2 cellular contexts compared by ENCODE assay signal in the genomic region with DNA sequence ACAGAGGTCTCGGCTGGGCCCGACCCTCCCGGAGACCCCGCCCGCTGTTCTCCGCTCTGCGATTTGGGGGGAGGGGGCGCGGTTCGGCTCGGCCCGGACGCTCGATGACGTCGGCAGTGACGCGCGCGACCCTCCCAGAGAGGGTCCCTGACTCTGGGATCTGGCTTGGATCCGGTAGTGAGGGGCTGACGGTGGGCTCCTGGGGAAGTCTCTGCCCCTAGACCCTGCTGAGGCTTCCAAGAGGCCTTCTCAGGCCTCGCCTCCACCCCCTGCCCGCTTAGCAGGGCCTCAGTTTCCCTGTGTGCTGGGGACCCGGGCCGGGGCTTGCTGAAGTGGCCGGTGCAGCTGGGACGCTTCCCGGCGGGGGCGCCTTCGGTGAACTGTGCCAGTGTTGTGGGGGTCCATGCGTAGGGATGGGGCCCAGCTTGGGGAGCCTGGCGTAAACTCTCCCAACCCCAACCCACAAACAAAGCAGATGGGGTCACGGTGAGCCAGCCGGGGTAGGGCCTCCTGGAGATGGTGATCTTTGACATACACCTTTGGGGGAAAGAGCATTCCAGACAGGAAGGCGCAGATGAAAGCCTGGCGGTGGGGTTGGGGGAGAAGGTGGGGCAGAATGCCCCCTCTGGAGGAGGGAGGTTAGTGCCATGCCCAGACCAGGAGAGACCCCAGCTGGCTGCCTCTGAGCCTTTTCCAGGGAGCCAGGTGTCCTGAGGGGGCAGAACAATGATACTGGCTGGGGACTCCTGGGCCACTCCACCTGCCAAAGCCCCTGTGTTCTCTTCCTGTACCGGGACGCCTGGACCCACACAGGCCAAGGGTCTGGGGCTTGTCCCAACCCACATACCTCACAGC.
TF ChIP-seq lines count a peak whose summit lies in the region.

No MANE protein-coding gene starts in this region.

TF ChIP-seq in SK-N-SH, 30 proteins besides CTCF, POLR2A, EP300 and RAD21 (continued from another document):
- TF ChIP-seq, protein P1, sequence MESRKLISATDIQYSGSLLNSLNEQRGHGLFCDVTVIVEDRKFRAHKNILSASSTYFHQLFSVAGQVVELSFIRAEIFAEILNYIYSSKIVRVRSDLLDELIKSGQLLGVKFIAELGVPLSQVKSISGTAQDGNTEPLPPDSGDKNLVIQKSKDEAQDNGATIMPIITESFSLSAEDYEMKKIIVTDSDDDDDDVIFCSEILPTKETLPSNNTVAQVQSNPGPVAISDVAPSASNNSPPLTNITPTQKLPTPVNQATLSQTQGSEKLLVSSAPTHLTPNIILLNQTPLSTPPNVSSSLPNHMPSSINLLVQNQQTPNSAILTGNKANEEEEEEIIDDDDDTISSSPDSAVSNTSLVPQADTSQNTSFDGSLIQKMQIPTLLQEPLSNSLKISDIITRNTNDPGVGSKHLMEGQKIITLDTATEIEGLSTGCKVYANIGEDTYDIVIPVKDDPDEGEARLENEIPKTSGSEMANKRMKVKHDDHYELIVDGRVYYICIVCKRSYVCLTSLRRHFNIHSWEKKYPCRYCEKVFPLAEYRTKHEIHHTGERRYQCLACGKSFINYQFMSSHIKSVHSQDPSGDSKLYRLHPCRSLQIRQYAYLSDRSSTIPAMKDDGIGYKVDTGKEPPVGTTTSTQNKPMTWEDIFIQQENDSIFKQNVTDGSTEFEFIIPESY (IDR thresholded peaks at IDR 0.05; ENCODE audit: borderline replicate concordance, low read depth) = no peak
- TF ChIP-seq MEF2A (IDR thresholded peaks at IDR 0.05; ENCODE audit: borderline replicate concordance, low read depth) (no peak), GATA2 (CRISPR knock-in tag; IDR thresholded peaks at IDR 0.05) (no peak), POLR2AphosphoS5 (IDR thresholded peaks at IDR 0.05; ENCODE audit: low read depth, low read length) (no peak)
- TF ChIP-seq, protein P2, sequence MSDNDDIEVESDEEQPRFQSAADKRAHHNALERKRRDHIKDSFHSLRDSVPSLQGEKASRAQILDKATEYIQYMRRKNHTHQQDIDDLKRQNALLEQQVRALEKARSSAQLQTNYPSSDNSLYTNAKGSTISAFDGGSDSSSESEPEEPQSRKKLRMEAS (IDR thresholded peaks at IDR 0.05; ENCODE audit: low read depth) = no peak

TF ChIP-seq in SK-N-SH treated with all-trans-retinoic acid at 6 μM for 48 hours, 23 proteins besides CTCF, POLR2A, EP300 and RAD21 (continued from another document):
- TF ChIP-seq SNAI2 (CRISPR knock-in tag; IDR thresholded peaks at IDR 0.05) (no peak), TCF4 (CRISPR knock-in tag; IDR thresholded peaks at IDR 0.05; ENCODE audit: borderline replicate concordance) (no peak), ZFP3 (CRISPR knock-in tag; IDR thresholded peaks at IDR 0.05) (no peak), ZNF8 (CRISPR knock-in tag; IDR thresholded peaks at IDR 0.05) (no peak), PPARA (CRISPR knock-in tag; IDR thresholded peaks at IDR 0.05; ENCODE audit: borderline replicate concordance) (no peak), ZC3H10 (CRISPR knock-in tag; IDR thresholded peaks at IDR 0.05) (no peak), TOX (CRISPR knock-in tag; IDR thresholded peaks at IDR 0.05; ENCODE audit: borderline replicate concordance) (no peak), ARNTL (CRISPR knock-in tag; IDR thresholded peaks at IDR 0.05; ENCODE audit: borderline replicate concordance, low read depth) (no peak), ZFP30 (CRISPR knock-in tag; IDR thresholded peaks at IDR 0.05) (no peak), ESRRG (CRISPR knock-in tag; IDR thresholded peaks at IDR 0.05) (no peak)
- TF ChIP-seq, protein P3, sequence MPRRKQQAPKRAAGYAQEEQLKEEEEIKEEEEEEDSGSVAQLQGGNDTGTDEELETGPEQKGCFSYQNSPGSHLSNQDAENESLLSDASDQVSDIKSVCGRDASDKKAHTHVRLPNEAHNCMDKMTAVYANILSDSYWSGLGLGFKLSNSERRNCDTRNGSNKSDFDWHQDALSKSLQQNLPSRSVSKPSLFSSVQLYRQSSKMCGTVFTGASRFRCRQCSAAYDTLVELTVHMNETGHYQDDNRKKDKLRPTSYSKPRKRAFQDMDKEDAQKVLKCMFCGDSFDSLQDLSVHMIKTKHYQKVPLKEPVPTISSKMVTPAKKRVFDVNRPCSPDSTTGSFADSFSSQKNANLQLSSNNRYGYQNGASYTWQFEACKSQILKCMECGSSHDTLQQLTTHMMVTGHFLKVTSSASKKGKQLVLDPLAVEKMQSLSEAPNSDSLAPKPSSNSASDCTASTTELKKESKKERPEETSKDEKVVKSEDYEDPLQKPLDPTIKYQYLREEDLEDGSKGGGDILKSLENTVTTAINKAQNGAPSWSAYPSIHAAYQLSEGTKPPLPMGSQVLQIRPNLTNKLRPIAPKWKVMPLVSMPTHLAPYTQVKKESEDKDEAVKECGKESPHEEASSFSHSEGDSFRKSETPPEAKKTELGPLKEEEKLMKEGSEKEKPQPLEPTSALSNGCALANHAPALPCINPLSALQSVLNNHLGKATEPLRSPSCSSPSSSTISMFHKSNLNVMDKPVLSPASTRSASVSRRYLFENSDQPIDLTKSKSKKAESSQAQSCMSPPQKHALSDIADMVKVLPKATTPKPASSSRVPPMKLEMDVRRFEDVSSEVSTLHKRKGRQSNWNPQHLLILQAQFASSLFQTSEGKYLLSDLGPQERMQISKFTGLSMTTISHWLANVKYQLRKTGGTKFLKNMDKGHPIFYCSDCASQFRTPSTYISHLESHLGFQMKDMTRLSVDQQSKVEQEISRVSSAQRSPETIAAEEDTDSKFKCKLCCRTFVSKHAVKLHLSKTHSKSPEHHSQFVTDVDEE (CRISPR knock-in tag; IDR thresholded peaks at IDR 0.05) = no peak
- TF ChIP-seq, protein P4, sequence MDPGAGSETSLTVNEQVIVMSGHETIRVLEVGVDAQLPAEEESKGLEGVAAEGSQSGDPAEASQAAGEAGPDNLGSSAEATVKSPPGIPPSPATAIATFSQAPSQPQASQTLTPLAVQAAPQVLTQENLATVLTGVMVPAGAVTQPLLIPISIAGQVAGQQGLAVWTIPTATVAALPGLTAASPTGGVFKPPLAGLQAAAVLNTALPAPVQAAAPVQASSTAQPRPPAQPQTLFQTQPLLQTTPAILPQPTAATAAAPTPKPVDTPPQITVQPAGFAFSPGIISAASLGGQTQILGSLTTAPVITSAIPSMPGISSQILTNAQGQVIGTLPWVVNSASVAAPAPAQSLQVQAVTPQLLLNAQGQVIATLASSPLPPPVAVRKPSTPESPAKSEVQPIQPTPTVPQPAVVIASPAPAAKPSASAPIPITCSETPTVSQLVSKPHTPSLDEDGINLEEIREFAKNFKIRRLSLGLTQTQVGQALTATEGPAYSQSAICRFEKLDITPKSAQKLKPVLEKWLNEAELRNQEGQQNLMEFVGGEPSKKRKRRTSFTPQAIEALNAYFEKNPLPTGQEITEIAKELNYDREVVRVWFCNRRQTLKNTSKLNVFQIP (CRISPR knock-in tag; IDR thresholded peaks at IDR 0.05; ENCODE audit: borderline replicate concordance, low read depth) = no peak
